Comparison of ENCODE assay signal across 22 cellular contexts in the genomic region with DNA sequence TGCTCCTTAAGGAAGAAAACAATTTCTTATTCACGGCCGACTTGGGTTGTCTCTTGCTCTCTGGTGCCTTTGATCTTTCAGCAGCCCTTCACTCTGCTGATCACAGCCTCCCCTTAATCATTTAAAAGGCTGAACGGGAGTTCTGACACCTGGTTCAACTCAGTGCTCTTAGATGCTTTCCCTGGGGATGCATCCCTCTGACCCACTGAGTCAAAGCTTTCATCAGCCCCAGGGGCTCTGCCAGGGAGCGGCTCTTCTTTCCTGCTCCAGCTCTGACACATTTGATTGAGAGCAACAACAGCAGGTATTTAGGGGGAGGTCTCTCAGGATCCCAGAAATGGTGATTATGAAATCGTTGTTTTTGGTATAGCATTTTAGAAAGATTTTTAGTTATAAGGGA.
A peak's percentile ranks its signal among the peaks of the same experiment; 100 is the strongest.
DNase-seq lines count a peak whose midpoint lies in the region; ATAC-seq and TF ChIP-seq lines count a peak whose summit lies in the region.
"Had no signal": no experiment of that assay in that cellular context is flagged by ENCODE, and none has a peak within 500 bp of the region (broad histone marks: within the 10 kb centered on the region; RNA-seq: fewer than 3 reads in every experiment).

No MANE protein-coding gene starts in this region.

- no peak overlapping the region for H3K18ac ChIP-seq in neuronal stem cell (ENCODE audit: low read length)

- H3K36me3 Mint-ChIP-seq in effector memory CD8-positive, alpha-beta T cell (ENCODE audit: insufficient read depth) = peaks cover 3% of the 10 kb centered on the region
- H3K36me3 Mint-ChIP-seq: activated naive CD4-positive, alpha-beta T cell treated with anti-CD3 and anti-CD28 coated beads, Interleukin-2, amount 10 ng/mL, durations not matched to agents 7 days and 5 days; stimulated activated effector memory CD8-positive, alpha-beta T cell treated with anti-CD3 and anti-CD28 coated beads, Interleukin-12 subunit alpha, Interleukin-12 subunit beta, amount 100 ng/mL, for 72 hours had no signal

- no peak overlapping the region for H3K4me3 Mint-ChIP-seq in effector memory CD8-positive, alpha-beta T cell
- H3K4me3 Mint-ChIP-seq: activated CD8-positive, alpha-beta T cell treated with anti-CD3 and anti-CD28 coated beads, Interleukin-2, amount 10 ng/mL, durations not matched to agents 7 days and 5 days; activated naive CD4-positive, alpha-beta T cell treated with anti-CD3 and anti-CD28 coated beads, Interleukin-2, amount 10 ng/mL, durations not matched to agents 7 days and 5 days; activated T-cell treated with anti-CD3 and anti-CD28 coated beads, Interleukin-2, amount 50 U/mL, for 24 hours; stimulated activated effector memory CD8-positive, alpha-beta T cell treated with anti-CD3 and anti-CD28 coated beads, Interleukin-12 subunit alpha, Interleukin-12 subunit beta, amount 100 ng/mL, for 72 hours; T-helper 2 cell treated with Interferon-gamma antibody and Interleukin-4, amounts not matched to agents 5 μg/mL and 100 μg/mL, for 36 hours had no signal

- H3K9ac ChIP-seq in neuronal stem cell (ENCODE audit: low read depth, low read length, poor library complexity) = no peak overlapping the region

- no peaks in the 10 kb centered on the region for H3K79me1 ChIP-seq in neuronal stem cell (ENCODE audit: low read depth, low read length)

- no peak overlapping the region for H3K27ac ChIP-seq in neuronal stem cell (replicated peaks; ENCODE audit: low read length)
- H3K27ac ChIP-seq in brain microvascular endothelial cell = no peak overlapping the region
- H3K27ac ChIP-seq: right atrium auricular region, SJSA1 had no signal

- H3K4me1 ChIP-seq in neuronal stem cell (ENCODE audit: control insufficient read depth in 2 of 2, insufficient read depth in 1 of 2, low read depth in 1 of 2, low read length in 2 of 2) = peaks cover 0 to 12% of the 10 kb centered on the region in 2 donors
- H3K4me1 ChIP-seq: Caco-2, SJSA1 had no signal

- H3K27me3 Mint-ChIP-seq in effector memory CD8-positive, alpha-beta T cell = peaks cover 12 to 17% of the 10 kb centered on the region in 2 donors
- H3K27me3 Mint-ChIP-seq: activated T-cell treated with anti-CD3 and anti-CD28 coated beads, Interleukin-2, amount 50 U/mL, for 24 hours had no signal

- TF ChIP-seq CTCF in epithelial cell of esophagus (IDR thresholded peaks at IDR 0.05; ENCODE audit: insufficient read depth, low read depth, low read length, missing control alignments) = no peak
- TF ChIP-seq CTCF in brain microvascular endothelial cell (IDR thresholded peaks at IDR 0.05; ENCODE audit: low read depth, low read length, missing control alignments) = no peak

- H2BK12ac ChIP-seq in neuronal stem cell (ENCODE audit: low read length) = no peak overlapping the region

- H3K4me3 ChIP-seq in epithelial cell of esophagus (ENCODE audit: low read length) (no peak overlapping the region), neuronal stem cell (ENCODE audit: low read length in 2 of 2) (no peak overlapping the region), brain microvascular endothelial cell (ENCODE audit: low read depth, low read length) (no peak overlapping the region)
- H3K4me3 ChIP-seq: mucosa of descending colon, right atrium auricular region, SJSA1 had no signal

- no peak overlapping the region for H3K4ac ChIP-seq in neuronal stem cell (ENCODE audit: low read length)

- H2BK5ac ChIP-seq in neuronal stem cell (ENCODE audit: low read length) = no peak overlapping the region

- no peak overlapping the region for H3K27ac Mint-ChIP-seq in effector memory CD8-positive, alpha-beta T cell
- H3K27ac Mint-ChIP-seq: activated CD8-positive, alpha-beta T cell treated with anti-CD3 and anti-CD28 coated beads, Interleukin-2, amount 10 ng/mL, durations not matched to agents 7 days and 5 days; activated naive CD4-positive, alpha-beta T cell treated with anti-CD3 and anti-CD28 coated beads, Interleukin-2, amount 10 ng/mL, durations not matched to agents 7 days and 5 days; activated T-cell treated with anti-CD3 and anti-CD28 coated beads, Interleukin-2, amount 50 U/mL, for 24 hours; stimulated activated effector memory CD8-positive, alpha-beta T cell treated with anti-CD3 and anti-CD28 coated beads, Interleukin-12 subunit alpha, Interleukin-12 subunit beta, amount 100 ng/mL, for 72 hours; T-helper 2 cell treated with Interferon-gamma antibody and Interleukin-4, amounts not matched to agents 5 μg/mL and 100 μg/mL, for 36 hours had no signal

- WGBS in neuronal stem cell (ENCODE audit: extremely low coverage in 2 of 2, insufficient read length in 2 of 2, insufficient replicate concordance in 1 of 2), 2 donors = 100% methylated on average over 1 of the region's 5 CpGs

- H4K8ac ChIP-seq in neuronal stem cell (ENCODE audit: low read depth, low read length) = no peak overlapping the region

- H3K9me3 Mint-ChIP-seq in effector memory CD8-positive, alpha-beta T cell = no peaks in the 10 kb centered on the region
- H3K9me3 Mint-ChIP-seq: activated naive CD4-positive, alpha-beta T cell treated with anti-CD3 and anti-CD28 coated beads, Interleukin-2, amount 10 ng/mL, durations not matched to agents 7 days and 5 days; activated T-cell treated with anti-CD3 and anti-CD28 coated beads, Interleukin-2, amount 50 U/mL, for 24 hours; stimulated activated effector memory CD8-positive, alpha-beta T cell treated with anti-CD3 and anti-CD28 coated beads, Interleukin-12 subunit alpha, Interleukin-12 subunit beta, amount 100 ng/mL, for 72 hours; T-helper 2 cell treated with Interferon-gamma antibody and Interleukin-4, amounts not matched to agents 5 μg/mL and 100 μg/mL, for 36 hours had no signal

- H4K91ac ChIP-seq in neuronal stem cell (ENCODE audit: low read depth, low read length, poor library complexity) = no peak overlapping the region

- no peak overlapping the region for H2AK5ac ChIP-seq in neuronal stem cell (ENCODE audit: low read depth, low read length)

- no peak overlapping the region for H3K4me2 ChIP-seq in neuronal stem cell (ENCODE audit: insufficient read depth, low read length, poor library complexity, severe bottlenecking)

- in situ Hi-C loops in brain microvascular endothelial cell (cut with HindIII; ENCODE audit: low pct_ligation_motif_present, low sequenced_read_pairs) = no loop called here

- peaks cover 0 to 4% of the 10 kb centered on the region in 2 donors for H3K4me1 Mint-ChIP-seq in effector memory CD8-positive, alpha-beta T cell (ENCODE audit: low read depth in 2 of 2)
- H3K4me1 Mint-ChIP-seq: stimulated activated effector memory CD8-positive, alpha-beta T cell treated with anti-CD3 and anti-CD28 coated beads, Interleukin-12 subunit alpha, Interleukin-12 subunit beta, amount 100 ng/mL, for 72 hours had no signal

- H3K9me3 ChIP-seq in neuronal stem cell (replicated peaks in 1 of 2; ENCODE audit: control insufficient read depth in 2 of 2, insufficient read depth in 1 of 2, low read depth in 1 of 2, low read length in 2 of 2) = no peaks in the 10 kb centered on the region
- H3K9me3 ChIP-seq: Caco-2, mucosa of descending colon, right atrium auricular region, SJSA1 had no signal

- H3K23ac ChIP-seq in neuronal stem cell (ENCODE audit: low read depth, low read length, poor library complexity) = no peak overlapping the region

- peak overlapping the region; percentile 56 for H2AFZ ChIP-seq in neuronal stem cell (ENCODE audit: low read length)

- no peak for ATAC-seq in effector memory CD8-positive, alpha-beta T cell (replicated peaks)
- ATAC-seq in esophagus mucosa = no peak
- ATAC-seq: activated CD8-positive, alpha-beta T cell treated with anti-CD3 and anti-CD28 coated beads, Interleukin-2, amount 10 ng/mL, durations not matched to agents 7 days and 5 days; mucosa of descending colon; stimulated activated effector memory CD8-positive, alpha-beta T cell treated with anti-CD3 and anti-CD28 coated beads, Interleukin-12 subunit alpha, Interleukin-12 subunit beta, amount 100 ng/mL, for 72 hours had no signal

- no peak overlapping the region for H2BK15ac ChIP-seq in neuronal stem cell (ENCODE audit: low read length)

- H3K27me3 ChIP-seq in neuronal stem cell (ENCODE audit: control insufficient read depth in 3 of 3, insufficient read depth in 3 of 3, low read depth in 1 of 3, low read length in 3 of 3) (no peaks in the 10 kb centered on the region), brain microvascular endothelial cell (replicated peaks) (no peaks in the 10 kb centered on the region)
- H3K27me3 ChIP-seq: right atrium auricular region, SJSA1 had no signal

- DNase-seq in ELF-1 (ENCODE audit: low read depth, low spot score) = peak; percentile 64
- peak; percentile 60 for DNase-seq in NCI-H2171 treated with DMSO at 0.1 percent for 48 hours (lab: John Stamatoyannopoulos, UW)
- peak; percentile 69 for DNase-seq in epithelial cell of esophagus (ENCODE audit: low read depth)
- DNase-seq in neuronal stem cell (ENCODE audit: low spot score) = no peak
- no peak for DNase-seq in effector memory CD8-positive, alpha-beta T cell
- DNase-seq in 8988T = no peak
- no peak for DNase-seq in brain microvascular endothelial cell
- DNase-seq: activated CD4-positive, CD25-positive, alpha-beta regulatory T cell; activated CD8-positive, alpha-beta T cell treated with anti-CD3 and anti-CD28 coated beads, Interleukin-2, amount 10 ng/mL, durations not matched to agents 7 days and 5 days; activated naive CD4-positive, alpha-beta T cell treated with anti-CD3 and anti-CD28 coated beads, Interleukin-2, amount 10 ng/mL, durations not matched to agents 7 days and 5 days; activated T-cell treated with anti-CD3 and anti-CD28 coated beads, Interleukin-2, amount 50 U/mL, for 24 hours; anterior cingulate cortex; Caco-2; KBM-7; mucosa of descending colon; NCI-H2081 treated with DMSO at 0.1 percent for 48 hours; NCI-H748 treated with DMSO at 0.1 percent for 48 hours had no signal

- H3K36me3 ChIP-seq in neuronal stem cell (replicated peaks in 1 of 2; ENCODE audit: control insufficient read depth in 2 of 2, insufficient read depth in 2 of 2, low read length in 2 of 2) (no peaks in the 10 kb centered on the region), brain microvascular endothelial cell (replicated peaks) (no peaks in the 10 kb centered on the region)
- H3K36me3 ChIP-seq: right atrium auricular region, SJSA1 had no signal

- no peak overlapping the region for H2BK120ac ChIP-seq in neuronal stem cell (ENCODE audit: low read depth, low read length)

- no peak overlapping the region for H3K14ac ChIP-seq in neuronal stem cell (ENCODE audit: low read length)

Comparison
In these comparisons a context has a peak if more than half of its experiments do, and no peak if none do; other contexts are left out.
1. DNase-seq: peak in ELF-1 (single experiment), NCI-H2171 treated with DMSO at 0.1 percent for 48 hours (single experiment) and epithelial cell of esophagus (single experiment); none in neuronal stem cell (single experiment), effector memory CD8-positive, alpha-beta T cell (0 of 3), 8988T (single experiment) and brain microvascular endothelial cell (single experiment).